In genomic region chr5:113293068-113293571, GRCh38 we compare ENCODE assay signal across 8 cellular contexts.
A peak's percentile ranks its signal among the peaks of the same experiment; 100 is the strongest.
DNase-seq lines count a peak whose midpoint lies in the region; ATAC-seq, FAIRE-seq and TF ChIP-seq lines count a peak whose summit lies in the region.

No MANE protein-coding gene starts in this region.

- POLR2A ChIA-PET in HepG2 (lab: Yijun Ruan, JAX), result no interaction called here

- H4K20me1 ChIP-seq in HepG2 (ENCODE audit: insufficient read depth, low read length), result no peaks in the 10 kb centered on the region

- TF ChIP-seq EP300 in HepG2 (IDR thresholded peaks at IDR 0.05; ENCODE audit: low read depth in 2 of 2, low read length in 2 of 2) (no peak), HepG2 (CRISPR knock-in tag; IDR thresholded peaks at IDR 0.05; ENCODE audit: borderline replicate concordance) (no peak)

- peak overlapping the region in 1 of 2 donors; percentile 84 for H3K27ac ChIP-seq in liver (ENCODE audit: low read depth in 1 of 2, low read length in 2 of 2)
- no peak overlapping the region for H3K27ac ChIP-seq in HepG2 (ENCODE audit: extremely low read length, insufficient read depth, low read length)
- H3K27ac ChIP-seq in breast epithelium, result peak overlapping the region; percentile 88 to 94
- H3K27ac ChIP-seq in lung (ENCODE audit: low read depth in 1 of 2, low read length in 1 of 2), result peak overlapping the region in 1 of 2 donors; percentile 30

- TF ChIP-seq CTCF in liver (IDR thresholded peaks at IDR 0.05; ENCODE audit: low read depth, low read length, missing input control) (no peak), HepG2 (CRISPR knock-in tag; IDR thresholded peaks at IDR 0.05) (no peak), breast epithelium (IDR thresholded peaks at IDR 0.05) (no peak), lung (IDR thresholded peaks at IDR 0.05; ENCODE audit: control extremely low read depth, extremely low read depth) (no peak)

- no peak for FAIRE-seq in HepG2 (lab: Jason Lieb, UNC)

- peak overlapping the region; percentile 26 to 51 for H3K9ac ChIP-seq in liver (ENCODE audit: low read depth in 1 of 2, low read length in 2 of 2)
- no peak overlapping the region for H3K9ac ChIP-seq in HepG2 (ENCODE audit: insufficient read depth, low read depth, low read length)

- H3K9me3 ChIP-seq in liver (ENCODE audit: control insufficient read depth in 4 of 4, low read length in 3 of 4) (no peaks in the 10 kb centered on the region), HepG2 (ENCODE audit: low read length) (no peaks in the 10 kb centered on the region), breast epithelium (no peaks in the 10 kb centered on the region), lung (ENCODE audit: control insufficient read depth in 2 of 2, insufficient read depth in 1 of 2, low read length in 1 of 2) (no peaks in the 10 kb centered on the region)

- no peak for TF ChIP-seq POLR2A in HepG2 (IDR thresholded peaks at IDR 0.05; ENCODE audit: insufficient read depth in 1 of 2, low read depth in 2 of 2, low read length in 2 of 2)
- no peak for TF ChIP-seq POLR2A in breast epithelium (IDR thresholded peaks at IDR 0.05)
- TF ChIP-seq POLR2A in GM18505 (IDR thresholded peaks at IDR 0.05; ENCODE audit: borderline replicate concordance, extremely low read depth, insufficient read depth, insufficient read length), result no peak

- intact Hi-C loops in HepG2 (cut with micrococcal nuclease; ENCODE audit: unreplicated experiment), result no loop called here
- intact Hi-C loops in breast epithelium (cut with DNase I; ENCODE audit: low total_unique reads), result no loop called here

- H3K36me3 ChIP-seq in liver (ENCODE audit: control insufficient read depth in 4 of 4, insufficient read depth in 3 of 4, low read depth in 1 of 4, low read length in 3 of 4), result no peaks in the 10 kb centered on the region
- H3K36me3 ChIP-seq in HepG2 (replicated peaks in 1 of 2; ENCODE audit: control insufficient read depth in 1 of 2, insufficient read depth in 2 of 2, low read length in 2 of 2), result no peaks in the 10 kb centered on the region
- no peaks in the 10 kb centered on the region for H3K36me3 ChIP-seq in breast epithelium
- H3K36me3 ChIP-seq in lung (ENCODE audit: control insufficient read depth in 2 of 2, insufficient read depth in 2 of 2, low read length in 2 of 2), result no peaks in the 10 kb centered on the region

- no peak overlapping the region for H2AFZ ChIP-seq in HepG2 (ENCODE audit: low read length)

- H3K27me3 ChIP-seq in liver (ENCODE audit: control insufficient read depth in 4 of 4, insufficient read depth in 4 of 4, low read length in 3 of 4) (no peaks in the 10 kb centered on the region), HepG2 (ENCODE audit: control insufficient read depth in 1 of 2, insufficient read depth in 2 of 2, low read length in 2 of 2) (peaks cover 8 to 55% of the 10 kb centered on the region in 2 experiments; a peak in 4 of 5 replicates), breast epithelium (no peaks in the 10 kb centered on the region), lung (ENCODE audit: control insufficient read depth, insufficient read depth) (no peaks in the 10 kb centered on the region)

- in situ Hi-C loops in HepG2 (cut with HindIII; ENCODE audit: extremely low pct_ligation_motif_present, low pct_unique_long_range_greater_than_20kb), result no loop called here

- peaks cover 0 to 27% (median 20%) of the 10 kb centered on the region in 4 donors for H3K4me1 ChIP-seq in liver (ENCODE audit: control insufficient read depth in 4 of 4, insufficient read depth in 4 of 4, low read length in 3 of 4)
- H3K4me1 ChIP-seq in HepG2 (ENCODE audit: insufficient read depth, low read length), result peaks cover 21% of the 10 kb centered on the region
- peaks cover 0 to 5% of the 10 kb centered on the region in 2 donors for H3K4me1 ChIP-seq in breast epithelium
- H3K4me1 ChIP-seq in lung (ENCODE audit: control insufficient read depth in 2 of 2, insufficient read depth in 2 of 2, low read length in 2 of 2), result peaks cover 0 to 12% of the 10 kb centered on the region in 2 donors

- WGBS in liver, result 13% methylated on average over 8 of the region's 8 CpGs
- WGBS in HepG2 (ENCODE audit: low lambda C conversion rate), result 12% methylated on average over 8 of the region's 8 CpGs
- 12 to 21% methylated on average over 8 of the region's 8 CpGs for WGBS in lung, 2 donors

- no TSS peak for BruUV-seq in HepG2 (replicated peaks; lab: Mats Ljungman, UMichigan)

- no peaks in the 10 kb centered on the region for H3K79me2 ChIP-seq in HepG2 (ENCODE audit: insufficient read depth, low read length)

- DNase-seq in HepG2 (ENCODE audit: low spot score), result no peak
- no peak for DNase-seq in breast epithelium (ENCODE audit: low spot score in 2 of 2)
- no peak for DNase-seq in lung (ENCODE audit: low spot score)
- DNase-seq in RKO (ENCODE audit: low spot score), result no peak
- DNase-seq in NCI-H1436 treated with DMSO at 0.1 percent for 48 hours (lab: John Stamatoyannopoulos, UW), result no peak

- ATAC-seq in HepG2 (no peak), lung (ENCODE audit: insufficient read depth, low FRiP score) (no peak), GM18505 (IDR thresholded peaks at IDR 0.05; ENCODE audit: unreplicated experiment) (no peak), GM21737 (IDR thresholded peaks at IDR 0.05; ENCODE audit: unreplicated experiment) (no peak)

- no peak for TF ChIP-seq RAD21 in liver (IDR thresholded peaks at IDR 0.05)
- no peak for TF ChIP-seq RAD21 in HepG2 (CRISPR knock-in tag; IDR thresholded peaks at IDR 0.05)

- H3K4me2 ChIP-seq in HepG2 (ENCODE audit: low read depth, low read length), result no peak overlapping the region

- CTCF ChIA-PET in HepG2 (lab: Yijun Ruan, JAX; ENCODE audit: low intra/inter-chr PET ratio, low total read pairs), result no interaction called here

- H3K4me3 ChIP-seq in liver (ENCODE audit: low read depth in 1 of 3, low read length in 3 of 3), result peak overlapping the region; percentile 89 to 98 (median 96)
- no peak overlapping the region for H3K4me3 ChIP-seq in HepG2 (replicated peaks in 1 of 3; ENCODE audit: insufficient read depth in 1 of 3, low read depth in 2 of 3, low read length in 3 of 3)
- H3K4me3 ChIP-seq in breast epithelium, result peak overlapping the region; percentile 64 to 91 (median 86)
- peak overlapping the region; percentile 54 for H3K4me3 ChIP-seq in lung

TF ChIP-seq in liver, 16 proteins besides CTCF, POLR2A, EP300 and RAD21:
- TF ChIP-seq, protein P1, sequence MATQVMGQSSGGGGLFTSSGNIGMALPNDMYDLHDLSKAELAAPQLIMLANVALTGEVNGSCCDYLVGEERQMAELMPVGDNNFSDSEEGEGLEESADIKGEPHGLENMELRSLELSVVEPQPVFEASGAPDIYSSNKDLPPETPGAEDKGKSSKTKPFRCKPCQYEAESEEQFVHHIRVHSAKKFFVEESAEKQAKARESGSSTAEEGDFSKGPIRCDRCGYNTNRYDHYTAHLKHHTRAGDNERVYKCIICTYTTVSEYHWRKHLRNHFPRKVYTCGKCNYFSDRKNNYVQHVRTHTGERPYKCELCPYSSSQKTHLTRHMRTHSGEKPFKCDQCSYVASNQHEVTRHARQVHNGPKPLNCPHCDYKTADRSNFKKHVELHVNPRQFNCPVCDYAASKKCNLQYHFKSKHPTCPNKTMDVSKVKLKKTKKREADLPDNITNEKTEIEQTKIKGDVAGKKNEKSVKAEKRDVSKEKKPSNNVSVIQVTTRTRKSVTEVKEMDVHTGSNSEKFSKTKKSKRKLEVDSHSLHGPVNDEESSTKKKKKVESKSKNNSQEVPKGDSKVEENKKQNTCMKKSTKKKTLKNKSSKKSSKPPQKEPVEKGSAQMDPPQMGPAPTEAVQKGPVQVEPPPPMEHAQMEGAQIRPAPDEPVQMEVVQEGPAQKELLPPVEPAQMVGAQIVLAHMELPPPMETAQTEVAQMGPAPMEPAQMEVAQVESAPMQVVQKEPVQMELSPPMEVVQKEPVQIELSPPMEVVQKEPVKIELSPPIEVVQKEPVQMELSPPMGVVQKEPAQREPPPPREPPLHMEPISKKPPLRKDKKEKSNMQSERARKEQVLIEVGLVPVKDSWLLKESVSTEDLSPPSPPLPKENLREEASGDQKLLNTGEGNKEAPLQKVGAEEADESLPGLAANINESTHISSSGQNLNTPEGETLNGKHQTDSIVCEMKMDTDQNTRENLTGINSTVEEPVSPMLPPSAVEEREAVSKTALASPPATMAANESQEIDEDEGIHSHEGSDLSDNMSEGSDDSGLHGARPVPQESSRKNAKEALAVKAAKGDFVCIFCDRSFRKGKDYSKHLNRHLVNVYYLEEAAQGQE (IDR thresholded peaks at IDR 0.05), result peak; percentile 21
- no peak for TF ChIP-seq YY1 (IDR thresholded peaks at IDR 0.05)

TF ChIP-seq in HepG2, 621 proteins besides CTCF, POLR2A, EP300 and RAD21 (continues in another document):
- no peak for TF ChIP-seq ARNTL (CRISPR knock-in tag; IDR thresholded peaks at IDR 0.05)
- TF ChIP-seq ZNF354B (CRISPR knock-in tag; IDR thresholded peaks at IDR 0.05), result no peak
- no peak for TF ChIP-seq ZFAT (CRISPR knock-in tag; conservative IDR thresholded peaks at IDR 0.05)
- TF ChIP-seq ZNF24 (IDR thresholded peaks at IDR 0.05), result no peak
- TF ChIP-seq ZSCAN31 (CRISPR knock-in tag; IDR thresholded peaks at IDR 0.05; ENCODE audit: low read depth), result no peak
- TF ChIP-seq, protein P2, sequence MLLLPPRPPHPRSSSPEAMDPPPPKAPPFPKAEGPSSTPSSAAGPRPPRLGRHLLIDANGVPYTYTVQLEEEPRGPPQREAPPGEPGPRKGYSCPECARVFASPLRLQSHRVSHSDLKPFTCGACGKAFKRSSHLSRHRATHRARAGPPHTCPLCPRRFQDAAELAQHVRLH (CRISPR knock-in tag; IDR thresholded peaks at IDR 0.05; ENCODE audit: borderline replicate concordance, low read depth), result no peak
- no peak for TF ChIP-seq ZNF879 (CRISPR knock-in tag; IDR thresholded peaks at IDR 0.05)
- TF ChIP-seq EED (CRISPR knock-in tag; IDR thresholded peaks at IDR 0.05), result no peak
- no peak for TF ChIP-seq SOX6 (IDR thresholded peaks at IDR 0.05)
- TF ChIP-seq SOX6 (CRISPR knock-in tag; IDR thresholded peaks at IDR 0.05), result no peak
- TF ChIP-seq, protein P3, sequence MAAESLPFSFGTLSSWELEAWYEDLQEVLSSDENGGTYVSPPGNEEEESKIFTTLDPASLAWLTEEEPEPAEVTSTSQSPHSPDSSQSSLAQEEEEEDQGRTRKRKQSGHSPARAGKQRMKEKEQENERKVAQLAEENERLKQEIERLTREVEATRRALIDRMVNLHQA (CRISPR knock-in tag; IDR thresholded peaks at IDR 0.05), result no peak
- no peak for TF ChIP-seq RFX5 (IDR thresholded peaks at IDR 0.05; ENCODE audit: low read depth, low read length)
- TF ChIP-seq PITX1 (CRISPR knock-in tag; IDR thresholded peaks at IDR 0.05), result no peak
- TF ChIP-seq TBX2 (CRISPR knock-in tag; IDR thresholded peaks at IDR 0.05; ENCODE audit: borderline replicate concordance), result no peak
- TF ChIP-seq ZNF44 (CRISPR knock-in tag; IDR thresholded peaks at IDR 0.05), result no peak

Comparison
In these comparisons a context has a peak if more than half of its experiments do, and no peak if none do; other contexts are left out.
1. H3K4me3 ChIP-seq: peak in liver (3 of 3), breast epithelium (3 of 3) and lung (single experiment); none in HepG2 (0 of 3).